Comparison of ENCODE assay signal across 25 cellular contexts in genomic region chr12:14026536-14026935, GRCh38. TPM values are rescaled to one million over a fixed set of nuclear protein-coding genes. Genes with fewer than 3 reads are reported as not detected.
"Had no signal": no experiment of that assay in that cellular context is flagged by ENCODE, and none has a peak within 500 bp of the region (broad histone marks: within the 10 kb centered on the region; RNA-seq: fewer than 3 reads in every experiment).

No MANE protein-coding gene starts in this region.

- H3K27ac ChIP-seq: neural progenitor cell, ovary, parathyroid adenoma, psoas muscle, right lobe of liver, sigmoid colon, stomach, thoracic aorta, thyroid gland, tibial nerve, upper lobe of right lung, vagina had no signal

- H3K36me3 ChIP-seq: neural progenitor cell, ovary, right lobe of liver, sigmoid colon, stomach, thoracic aorta, thyroid gland, tibial nerve, upper lobe of right lung, vagina had no signal

- H3K4me3 ChIP-seq: neural progenitor cell, ovary, psoas muscle, right lobe of liver, sigmoid colon, stomach, thoracic aorta, thyroid gland, tibial nerve, upper lobe of right lung, vagina had no signal

- H3K9me3 ChIP-seq: ovary, psoas muscle, right lobe of liver, sigmoid colon, stomach, thoracic aorta, thyroid gland, tibial nerve, upper lobe of right lung, vagina had no signal

- H3K27me3 ChIP-seq: neural progenitor cell, ovary, right lobe of liver, sigmoid colon, stomach, thyroid gland, tibial nerve, upper lobe of right lung, vagina had no signal

- H3K9ac ChIP-seq: neural progenitor cell, parathyroid adenoma had no signal

- H3K79me2 ChIP-seq: parathyroid adenoma had no signal

- H3K4me2 ChIP-seq: neural progenitor cell had no signal

- DNase-seq: naive B cell; naive thymus-derived CD8-positive, alpha-beta T cell; nephron progenitor cell; occipital lobe; ovary; posterior cingulate gyrus; psoas muscle; right cardiac atrium; right lobe of liver; sigmoid colon; small intestine; stimulated activated CD4-positive, alpha-beta T cell treated with anti-CD3 and anti-CD28 coated beads, Interleukin-15, amount 100 ng/mL, for 24 hours; stimulated activated CD4-positive, alpha-beta T cell treated with anti-CD3 and anti-CD28 coated beads, Interleukin-2, amount 100 ng/mL, for 24 hours; stimulated activated CD4-positive, alpha-beta T cell treated with anti-CD3 and anti-CD28 coated beads, Interleukin-2, amount 100 ng/mL, for 48 hours; stimulated activated CD4-positive, alpha-beta T cell treated with anti-CD3 and anti-CD28 coated beads, Interleukin-4, amount 100 ng/mL, for 24 hours; stimulated activated naive B cell treated with anti-CD40 and anti-IgM and Interleukin-4, amounts not matched to agents 10 μg/mL and 1 μg/mL and 100 μg/mL, for 72 hours; stimulated activated naive CD4-positive, alpha-beta T cell treated with Interleukin-2 at 50 U/mL for 16 hours; stomach; thyroid gland; upper lobe of right lung had no signal

- H2AFZ ChIP-seq: neural progenitor cell, parathyroid adenoma had no signal

- FAIRE-seq: small intestine had no signal

RNA-seq across cellular contexts. Expression of gene GRIN2B, which starts 45.1 kb away (rescaled TPM):
- polyA plus RNA-seq: naive thymus-derived CD8-positive, alpha-beta T cell had no signal
